Comparison of ENCODE assay signal across 22 cellular contexts in genomic region chr10:15801641-15802040, GRCh38. TPM values are rescaled to one million over a fixed set of nuclear protein-coding genes. Genes with fewer than 3 reads are reported as not detected.
DNase-seq lines count a peak whose midpoint lies in the region; TF ChIP-seq lines count a peak whose summit lies in the region.
"Had no signal": no experiment of that assay in that cellular context is flagged by ENCODE, and none has a peak within 500 bp of the region (broad histone marks: within the 10 kb centered on the region; RNA-seq: fewer than 3 reads in every experiment).

No MANE protein-coding gene starts in this region.

- TF ChIP-seq CTCF in Loucy (conservative IDR thresholded peaks at IDR 0.05; ENCODE audit: low read length) = no peak
- no peak for TF ChIP-seq CTCF in choroid plexus epithelial cell (conservative IDR thresholded peaks at IDR 0.05; ENCODE audit: low read depth, low read length)
- TF ChIP-seq CTCF in GM20000 (IDR thresholded peaks at IDR 0.05; ENCODE audit: extremely low read depth, missing control alignments) = no peak

- no peak overlapping the region for H2AFZ ChIP-seq in Loucy (ENCODE audit: low read length)

- H3K9ac ChIP-seq in Loucy (ENCODE audit: low read depth, low read length, poor library complexity, severe bottlenecking) = peak overlapping the region; percentile 63
- H3K9ac ChIP-seq: BLaER1 treated with 17β-estradiol and CSF1 and Interleukin-3, amounts not matched to agents 10 nM and 100 nM had no signal

- peaks cover 9% of the 10 kb centered on the region; the same call in 1 of the 2 replicates for H3F3A ChIP-seq in Loucy (ENCODE audit: low read depth)

- peaks cover 54% of the 10 kb centered on the region for H3K4me1 ChIP-seq in Loucy (ENCODE audit: insufficient read depth, low read length, poor library complexity, severe bottlenecking)
- H3K4me1 ChIP-seq: A549; BLaER1 treated with 17β-estradiol and CSF1 and Interleukin-3, amounts not matched to agents 10 nM and 100 nM; HAP-1 had no signal

- no peaks in the 10 kb centered on the region for H4K20me1 ChIP-seq in Loucy (ENCODE audit: insufficient read depth, low read length, poor library complexity, severe bottlenecking)

- H3K4me2 ChIP-seq in Loucy (ENCODE audit: low read depth, low read length, poor library complexity, severe bottlenecking) = peak overlapping the region; percentile 61
- H3K4me2 ChIP-seq: A549; BLaER1 treated with 17β-estradiol and CSF1 and Interleukin-3, amounts not matched to agents 10 nM and 100 nM had no signal

- no peaks in the 10 kb centered on the region for H3K9me2 ChIP-seq in Loucy (replicated peaks; ENCODE audit: low read depth, low read length)

- DNase-seq in SK-N-DZ (ENCODE audit: low spot score) (peak; percentile 54), choroid plexus epithelial cell (ENCODE audit: low read depth) (peak; percentile 18), GM20000 (ENCODE audit: low spot score) (no peak), HUDEP-2 (lab: John Stamatoyannopoulos, UW; ENCODE audit: unreplicated experiment in 76 of 76) (no peak), HPDE6-E6E7 (ENCODE audit: extremely low spot score) (no peak)
- DNase-seq: 8988T; ACHN; AML-193; BE2C; Calu3; CD4-positive, alpha-beta T cell; CD8-positive, alpha-beta memory T cell; COR-L47; DMS53; DMS79 treated with DMSO at 0.1 percent for 48 hours; GF-D8; GOT3; HFFc6 had no signal

- H3K27me3 ChIP-seq in Loucy (ENCODE audit: insufficient read depth, low read length, poor library complexity, severe bottlenecking) = no peaks in the 10 kb centered on the region
- H3K27me3 ChIP-seq: BE2C; BLaER1 treated with 17β-estradiol and CSF1 and Interleukin-3, amounts not matched to agents 10 nM and 100 nM had no signal

- H3K36me3 ChIP-seq in Loucy (ENCODE audit: insufficient read depth, low read length) = peaks cover 17% of the 10 kb centered on the region
- H3K36me3 ChIP-seq: BE2C had no signal

- H3K4me3 ChIP-seq in Loucy (ENCODE audit: low read length, poor library complexity, severe bottlenecking) = peak overlapping the region; percentile 46
- no peak overlapping the region for H3K4me3 ChIP-seq in choroid plexus epithelial cell (ENCODE audit: low read depth, low read length)
- H3K4me3 ChIP-seq: A549; BLaER1 treated with 17β-estradiol and CSF1 and Interleukin-3, amounts not matched to agents 10 nM and 100 nM; HAP-1 had no signal

- H3K9me3 ChIP-seq in Loucy (ENCODE audit: insufficient read depth, low read depth, low read length) = no peaks in the 10 kb centered on the region
- H3K9me3 ChIP-seq: BE2C, HAP-1 had no signal

- no peaks in the 10 kb centered on the region for H3K79me2 ChIP-seq in Loucy (ENCODE audit: insufficient read depth, low read length)

RNA-seq across cellular contexts. Expression of gene MINDY3, which starts 58.7 kb away (rescaled TPM):
- polyA plus RNA-seq in SK-N-DZ (2014; cell fraction: cytosol; rRNA removed) = 28.8 and 37.4 TPM in 2 replicates
- 40.6 and 45.2 TPM in 2 replicates for polyA plus RNA-seq in SK-N-DZ (2014; cell fraction: nucleus; rRNA removed)

Comparison
In these comparisons a context has a peak if more than half of its experiments do, and no peak if none do; other contexts are left out.
1. DNase-seq: peak in SK-N-DZ (single experiment) and choroid plexus epithelial cell (single experiment); none in GM20000 (single experiment), HUDEP-2 (0 of 76) and HPDE6-E6E7 (single experiment).